ENCODE assay signal across 20 cellular contexts in the genomic region with DNA sequence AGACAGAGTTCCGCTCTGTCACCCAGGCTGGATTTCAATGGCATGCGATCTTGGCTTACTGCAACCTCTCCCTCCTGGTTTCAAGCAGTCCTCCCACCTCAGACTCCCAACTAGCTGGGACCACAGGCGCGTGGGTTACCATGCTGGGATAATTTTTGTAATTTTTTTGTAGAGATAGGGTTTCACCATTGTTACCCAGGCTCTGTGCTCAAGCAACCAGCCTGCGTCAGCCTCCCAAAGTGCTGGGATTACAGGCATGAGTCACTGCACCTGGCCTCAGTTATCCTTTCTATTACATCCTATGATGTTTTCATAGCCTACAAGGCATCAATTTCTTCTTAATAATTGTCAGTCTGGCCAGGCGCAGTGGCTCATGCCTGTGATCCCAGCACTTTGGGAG. TPM values are rescaled to one million over a fixed set of nuclear protein-coding genes. Genes with fewer than 3 reads are reported as not detected.
DNase-seq lines count a peak whose midpoint lies in the region; ATAC-seq, FAIRE-seq and TF ChIP-seq lines count a peak whose summit lies in the region.
"Had no signal": no experiment of that assay in that cellular context is flagged by ENCODE, and none has a peak within 500 bp of the region (broad histone marks: within the 10 kb centered on the region; RNA-seq: fewer than 3 reads in every experiment).

No MANE protein-coding gene starts in this region.

- no peak overlapping the region for H2AFZ ChIP-seq in IMR-90 (replicated peaks; ENCODE audit: low read length, poor library complexity)
- no peak overlapping the region for H2AFZ ChIP-seq in K562 (ENCODE audit: low read depth, low read length)
- H2AFZ ChIP-seq in neuronal stem cell (ENCODE audit: low read length), result no peak overlapping the region
- H2AFZ ChIP-seq: GM23248 had no signal

- BruUV-seq in IMR-90 (replicated peaks; lab: Mats Ljungman, UMichigan) (no TSS peak), K562 (replicated peaks; lab: Mats Ljungman, UMichigan) (no TSS peak)

- no peaks in the 10 kb centered on the region for H3K36me3 ChIP-seq in IMR-90 (ENCODE audit: control insufficient read depth, insufficient read depth, low read length)
- H3K36me3 ChIP-seq in K562 (ENCODE audit: control insufficient read depth, insufficient read depth, low read length), result no peaks in the 10 kb centered on the region
- H3K36me3 ChIP-seq in neuronal stem cell (replicated peaks in 1 of 2; ENCODE audit: control insufficient read depth in 2 of 2, insufficient read depth in 2 of 2, low read length in 2 of 2), result no peaks in the 10 kb centered on the region

- H2BK5ac ChIP-seq in IMR-90 (ENCODE audit: low read depth, low read length, poor library complexity, severe bottlenecking) (no peak overlapping the region), neuronal stem cell (ENCODE audit: low read length) (no peak overlapping the region)

- no peak overlapping the region for H3K9ac ChIP-seq in IMR-90 (ENCODE audit: low read depth, low read length)
- H3K9ac ChIP-seq in K562 (ENCODE audit: insufficient read depth in 1 of 2, low read depth in 2 of 2, low read length in 2 of 2), result no peak overlapping the region
- H3K9ac ChIP-seq in neuronal stem cell (ENCODE audit: low read depth, low read length, poor library complexity), result no peak overlapping the region
- H3K9ac ChIP-seq: GM23248 had no signal

- H2BK120ac ChIP-seq in IMR-90 (ENCODE audit: low read depth, low read length), result no peak overlapping the region
- H2BK120ac ChIP-seq in neuronal stem cell (ENCODE audit: low read depth, low read length), result no peak overlapping the region

- H2AK9ac ChIP-seq in IMR-90 (replicated peaks; ENCODE audit: low read depth, low read length, poor library complexity), result no peak overlapping the region

- H4K91ac ChIP-seq in IMR-90 (ENCODE audit: insufficient read depth, low read depth, low read length) (no peak overlapping the region), neuronal stem cell (ENCODE audit: low read depth, low read length, poor library complexity) (no peak overlapping the region)

- H3K27ac ChIP-seq in IMR-90 (ENCODE audit: insufficient read depth, low read length) (no peak overlapping the region), K562 (ENCODE audit: extremely low read depth, low read depth, low read length) (no peak overlapping the region), neuronal stem cell (replicated peaks; ENCODE audit: low read length) (no peak overlapping the region)
- H3K27ac ChIP-seq: A549, GM23248 had no signal

- H3K4me1 ChIP-seq in IMR-90 (ENCODE audit: control insufficient read depth, insufficient read depth, low read length), result no peaks in the 10 kb centered on the region
- H3K4me1 ChIP-seq in K562 (replicated peaks in 1 of 2; ENCODE audit: control insufficient read depth in 2 of 2, insufficient read depth in 2 of 2, low read length in 2 of 2), result peaks cover 0 to 20% of the 10 kb centered on the region in 2 experiments; a peak in 2 of 5 replicates
- H3K4me1 ChIP-seq in neuronal stem cell (ENCODE audit: control insufficient read depth in 2 of 2, insufficient read depth in 1 of 2, low read depth in 1 of 2, low read length in 2 of 2), result no peaks in the 10 kb centered on the region
- H3K4me1 ChIP-seq: A549, Caco-2 had no signal

- no peak overlapping the region for H3K14ac ChIP-seq in IMR-90 (replicated peaks; ENCODE audit: low read depth, low read length)
- H3K14ac ChIP-seq in neuronal stem cell (ENCODE audit: low read length), result no peak overlapping the region

- H3K9me1 ChIP-seq in IMR-90 (ENCODE audit: insufficient read depth, low read length) (no peaks in the 10 kb centered on the region), K562 (ENCODE audit: control insufficient read depth, insufficient read depth, low read length) (no peaks in the 10 kb centered on the region)

- ATAC-seq in IMR-90 (ENCODE audit: low read depth) (no peak), K562 (no peak), HG03039 (IDR thresholded peaks at IDR 0.05; ENCODE audit: unreplicated experiment) (no peak)
- ATAC-seq: A549 had no signal

- no peak overlapping the region for H4K5ac ChIP-seq in IMR-90 (ENCODE audit: low read depth, low read length)

- TF ChIP-seq RAD21 in IMR-90 (IDR thresholded peaks at IDR 0.05; ENCODE audit: low read length) (no peak), K562 (CRISPR knock-in tag; conservative IDR thresholded peaks at IDR 0.05 in 1 of 2, IDR thresholded peaks at IDR 0.05 in 1 of 2) (no peak)

- H3K79me1 ChIP-seq in IMR-90 (ENCODE audit: low read depth in 1 of 2, low read length in 2 of 2) (no peaks in the 10 kb centered on the region), neuronal stem cell (ENCODE audit: low read depth, low read length) (peaks cover 3% of the 10 kb centered on the region)

- intact Hi-C loops in IMR-90 (cut with micrococcal nuclease), result no loop called here
- intact Hi-C loops in K562 (cut with micrococcal nuclease), result no loop called here

- H4K8ac ChIP-seq in IMR-90 (ENCODE audit: low read depth in 2 of 2, low read length in 2 of 2) (no peak overlapping the region), neuronal stem cell (ENCODE audit: low read depth, low read length) (no peak overlapping the region)

- H3K56ac ChIP-seq in IMR-90 (ENCODE audit: extremely low read depth, insufficient read depth, low read length), result no peak overlapping the region

- no peaks in the 10 kb centered on the region for H3K27me3 ChIP-seq in IMR-90 (ENCODE audit: control insufficient read depth, insufficient read depth, low read length)
- peaks cover 37 to 51% of the 10 kb centered on the region in 2 experiments for H3K27me3 ChIP-seq in K562 (ENCODE audit: control insufficient read depth in 2 of 2, insufficient read depth in 2 of 2, low read length in 2 of 2)
- peaks cover 0 to 11% (median 0%) of the 10 kb centered on the region in 3 experiments for H3K27me3 ChIP-seq in neuronal stem cell (ENCODE audit: control insufficient read depth in 3 of 3, insufficient read depth in 3 of 3, low read depth in 1 of 3, low read length in 3 of 3)

- no peak for FAIRE-seq in K562 (lab: Jason Lieb, UNC)
- FAIRE-seq: A549, GM12892, HTR-8/SVneo had no signal

- H3K4me3 ChIP-seq in IMR-90 (ENCODE audit: insufficient read depth, low read depth, low read length) (no peak overlapping the region), K562 (no peak overlapping the region), neuronal stem cell (ENCODE audit: low read length in 2 of 2) (no peak overlapping the region)
- H3K4me3 ChIP-seq: A549, GM23248 had no signal

- POLR2A ChIA-PET in IMR-90 (lab: Charles Lee; ENCODE audit: unreplicated experiment) (no interaction called here), K562 (lab: Yijun Ruan, JAX) (interaction anchor here (0.6 to 1.9 kb wide), 4 partner anchors 17 to 884 kb away, joined by 3 to 6 read pairs (median 4); no protein-coding TSS in a partner anchor)

- H3K4ac ChIP-seq in IMR-90 (ENCODE audit: low read depth, low read length) (no peak overlapping the region), neuronal stem cell (ENCODE audit: low read length) (no peak overlapping the region)

- H4K20me1 ChIP-seq in IMR-90 (ENCODE audit: insufficient read depth, low read length) (no peaks in the 10 kb centered on the region), K562 (replicated peaks; ENCODE audit: control insufficient read depth, insufficient read depth, low read length) (peaks cover 9% of the 10 kb centered on the region)

- H2BK15ac ChIP-seq in IMR-90 (ENCODE audit: low read depth, low read length) (no peak overlapping the region), neuronal stem cell (ENCODE audit: low read length) (no peak overlapping the region)

- no peaks in the 10 kb centered on the region for H3K9me3 ChIP-seq in IMR-90 (ENCODE audit: control insufficient read depth, insufficient read depth, low read length)
- H3K9me3 ChIP-seq in K562 (replicated peaks; ENCODE audit: control insufficient read depth, insufficient read depth, low read depth, low read length), result no peaks in the 10 kb centered on the region
- no peaks in the 10 kb centered on the region for H3K9me3 ChIP-seq in neuronal stem cell (replicated peaks in 1 of 2; ENCODE audit: control insufficient read depth in 2 of 2, insufficient read depth in 1 of 2, low read depth in 1 of 2, low read length in 2 of 2)
- H3K9me3 ChIP-seq: A549, Caco-2 had no signal

- no peak overlapping the region for H2AK5ac ChIP-seq in IMR-90 (ENCODE audit: low read depth, low read length)
- no peak overlapping the region for H2AK5ac ChIP-seq in neuronal stem cell (ENCODE audit: low read depth, low read length)

- CTCF ChIA-PET in IMR-90 (lab: Yijun Ruan, JAX), result no interaction called here
- CTCF ChIA-PET in K562 (lab: Yijun Ruan, JAX; ENCODE audit: low intra/inter-chr PET ratio), result no interaction called here

- TF ChIP-seq CTCF in AG09319 (IDR thresholded peaks at IDR 0.05; ENCODE audit: low read depth, low read length), result no peak
- TF ChIP-seq CTCF in IMR-90 (conservative IDR thresholded peaks at IDR 0.05; ENCODE audit: low read depth, low read length), result no peak
- no peak for TF ChIP-seq CTCF in K562 (IDR thresholded peaks at IDR 0.05 in 2 of 3, conservative IDR thresholded peaks at IDR 0.05 in 1 of 3; ENCODE audit: insufficient read depth in 2 of 3, low read depth in 1 of 3, low read length in 3 of 3)

- DNase-seq in AG09319 (ENCODE audit: extremely low read depth, low read depth), result peak; percentile 3
- DNase-seq in IMR-90, result peak; percentile 25
- no peak for DNase-seq in K562 (ENCODE audit: extremely low read depth in 1 of 4, low spot score in 3 of 4)
- DNase-seq in iris pigment epithelial cell (ENCODE audit: low read depth), result peak; percentile 49
- DNase-seq in T-helper 2 cell, result no peak
- DNase-seq in neuronal stem cell (ENCODE audit: low spot score), result no peak
- no peak for DNase-seq in NCI-H2196 treated with DMSO at 0.1 percent for 48 hours (lab: John Stamatoyannopoulos, UW; ENCODE audit: unreplicated experiment)
- DNase-seq: Caco-2, DMS79, GDM1, GM23248, MM.1S, NCI-H2029, NCI-H524, SIG-M5 had no signal

- dilution Hi-C loops in IMR-90 (cut with HindIII; ENCODE audit: low sequenced_read_pairs, unreplicated experiment), result no loop called here

- in situ Hi-C loops in IMR-90 (cut with MboI; ENCODE audit: low sequenced_read_pairs), result no loop called here
- in situ Hi-C loops in K562 (cut with MboI), result no loop called here

- no peak overlapping the region for H3K18ac ChIP-seq in IMR-90 (ENCODE audit: low read depth, low read length)
- H3K18ac ChIP-seq in neuronal stem cell (ENCODE audit: low read length), result no peak overlapping the region

- no peak overlapping the region for H3K4me2 ChIP-seq in IMR-90 (ENCODE audit: low read depth, low read length)
- no peak overlapping the region for H3K4me2 ChIP-seq in K562 (ENCODE audit: insufficient read depth, low read length)
- no peak overlapping the region for H3K4me2 ChIP-seq in neuronal stem cell (ENCODE audit: insufficient read depth, low read length, poor library complexity, severe bottlenecking)
- H3K4me2 ChIP-seq: A549 had no signal

- WGBS in IMR-90 (ENCODE audit: extremely low coverage in 2 of 2, insufficient read length in 1 of 2), 2 experiments, result no CpG with 5 or more reads among the region's 6 CpGs
- 21% methylated on average over 6 of the region's 6 CpGs for WGBS in K562 (ENCODE audit: insufficient coverage, low coverage, missing lambda C conversion rate)
- no CpG with 5 or more reads among the region's 6 CpGs for WGBS in neuronal stem cell (ENCODE audit: extremely low coverage in 2 of 2, insufficient read length in 2 of 2, insufficient replicate concordance in 1 of 2), 2 donors

- TF ChIP-seq POLR2A in IMR-90 (IDR thresholded peaks at IDR 0.05; ENCODE audit: low read depth, low read length), result no peak
- no peak for TF ChIP-seq POLR2A in K562 (conservative IDR thresholded peaks at IDR 0.05)

- H3K23ac ChIP-seq in IMR-90 (ENCODE audit: low read depth, low read length) (no peak overlapping the region), neuronal stem cell (ENCODE audit: low read depth, low read length, poor library complexity) (no peak overlapping the region)

- H2BK20ac ChIP-seq in IMR-90 (ENCODE audit: low read depth, low read length), result no peak overlapping the region

- H2BK12ac ChIP-seq in neuronal stem cell (ENCODE audit: low read length), result no peak overlapping the region

- no peaks in the 10 kb centered on the region for H3K79me2 ChIP-seq in K562 (ENCODE audit: control insufficient read depth, insufficient read depth, low read length)

- TF ChIP-seq EP300 in K562 (IDR thresholded peaks at IDR 0.05; ENCODE audit: low read length), result no peak

RNA-seq across cellular contexts. Expression of a gene that starts 36.5 kb away (rescaled TPM):
- total RNA-seq in IMR-90 (2012; rRNA removed) (not detected in 2 replicates), K562 (2014; rRNA removed) (not detected in 2 replicates), K562 (2014; rRNA removed; fragmentation: Illumina TruSeq; extraction: Trizol) (not detected in 2 replicates), K562 (2015; rRNA removed; fragmentation: Illumina TruSeq; extraction: Trizol) (not detected in 2 replicates), K562 (2021) (not detected in 2 replicates)
- polyA plus RNA-seq in IMR-90 (2012; rRNA removed) (not detected in 2 replicates), K562 (2011; rRNA removed) (not detected in 2 replicates), K562 (2014; fragmentation: Illumina TruSeq; extraction: Trizol) (not detected in 2 replicates), K562 (2014; fragmentation: Nextera tagmentation; extraction: Ambion mirVana) (not detected), K562 (2014; rRNA removed) (0.04 TPM in 1 of 2 replicates, not detected in the other)
- polyA plus RNA-seq in IMR-90 (2012; cell fraction: cytosol; rRNA removed), result not detected in 2 replicates
- 0.05 and 0.06 TPM in 2 replicates for polyA plus RNA-seq in IMR-90 (2012; cell fraction: nucleus; rRNA removed; ENCODE audit: low replicate concordance)
- total RNA-seq in K562 (2011; cell fraction: chromatin; rRNA removed; ENCODE audit: low replicate concordance), result 0.16 and 0.28 TPM in 2 replicates
- 0.26 TPM in 1 of 2 replicates, not detected in the other for total RNA-seq in K562 (2011; cell fraction: nucleolus; rRNA removed)
- total RNA-seq in K562 (2011; cell fraction: nucleoplasm; rRNA removed), result not detected in 2 replicates
- polyA plus RNA-seq in K562 (2011; cell fraction: cytosol; rRNA removed), result 0.01 TPM in 2 replicates
- 0.03 and 0.11 TPM in 2 replicates for polyA plus RNA-seq in K562 (2011; cell fraction: nucleus; rRNA removed)
- 0.21 TPM in 1 of 2 replicates, not detected in the other for polyA plus RNA-seq in K562 (2012)
- polyA minus RNA-seq in K562 (2011; rRNA and poly(A)+ RNA removed), result not detected in 2 replicates
- not detected in 2 replicates for polyA minus RNA-seq in K562 (2011; cell fraction: cytosol; rRNA and poly(A)+ RNA removed)
- polyA minus RNA-seq in K562 (2011; cell fraction: nucleus; rRNA and poly(A)+ RNA removed), result not detected in 2 replicates
- not detected for polyA plus RNA-seq in neuronal stem cell (2013, experiment 1 of 2)
- polyA plus RNA-seq in neuronal stem cell (2013, experiment 2 of 2), result 0.01 TPM
- total RNA-seq: Caco-2, GM23248 had no signal
- polyA plus RNA-seq: GM23248 had no signal

RNA-seq across cellular contexts. Expression of a gene that starts 49.9 kb away (rescaled TPM):
- total RNA-seq in IMR-90 (2012; rRNA removed), result not detected in 2 replicates
- 0.03 and 0.06 TPM in 2 replicates for polyA plus RNA-seq in IMR-90 (2012; rRNA removed)
- polyA plus RNA-seq in IMR-90 (2012; cell fraction: cytosol; rRNA removed), result 0.10 TPM in 1 of 2 replicates, not detected in the other
- polyA plus RNA-seq in IMR-90 (2012; cell fraction: nucleus; rRNA removed; ENCODE audit: low replicate concordance), result 0.03 TPM in 2 replicates
- not detected in 2 replicates for total RNA-seq in K562 (2011; cell fraction: chromatin; rRNA removed; ENCODE audit: low replicate concordance)
- not detected in 2 replicates for total RNA-seq in K562 (2011; cell fraction: nucleolus; rRNA removed)
- not detected in 2 replicates for total RNA-seq in K562 (2011; cell fraction: nucleoplasm; rRNA removed)
- total RNA-seq in K562 (2014; rRNA removed), result not detected in 2 replicates
- not detected in 2 replicates for total RNA-seq in K562 (2014; rRNA removed; fragmentation: Illumina TruSeq; extraction: Trizol)
- not detected in 2 replicates for total RNA-seq in K562 (2015; rRNA removed; fragmentation: Illumina TruSeq; extraction: Trizol)
- not detected in 2 replicates for total RNA-seq in K562 (2021)
- polyA plus RNA-seq in K562 (2011; rRNA removed), result not detected in 2 replicates
- 0.07 TPM in 1 of 2 replicates, not detected in the other for polyA plus RNA-seq in K562 (2011; cell fraction: cytosol; rRNA removed)
- polyA plus RNA-seq in K562 (2011; cell fraction: nucleus; rRNA removed), result not detected in 2 replicates
- 0.03 and 0.14 TPM in 2 replicates for polyA plus RNA-seq in K562 (2012)
- not detected in 2 replicates for polyA plus RNA-seq in K562 (2014; fragmentation: Illumina TruSeq; extraction: Trizol)
- not detected for polyA plus RNA-seq in K562 (2014; fragmentation: Nextera tagmentation; extraction: Ambion mirVana)
- not detected in 2 replicates for polyA plus RNA-seq in K562 (2014; rRNA removed)
- not detected in 2 replicates for polyA minus RNA-seq in K562 (2011; rRNA and poly(A)+ RNA removed)
- polyA minus RNA-seq in K562 (2011; cell fraction: cytosol; rRNA and poly(A)+ RNA removed), result not detected in 2 replicates
- not detected in 2 replicates for polyA minus RNA-seq in K562 (2011; cell fraction: nucleus; rRNA and poly(A)+ RNA removed)
- polyA plus RNA-seq in neuronal stem cell (2013, experiment 1 of 2), result 0.18 TPM
- 0.24 TPM for polyA plus RNA-seq in neuronal stem cell (2013, experiment 2 of 2)
- total RNA-seq: GM23248, RPMI7951 had no signal
- polyA plus RNA-seq: A549, GM23248 had no signal

Comparison
In these comparisons a context has a peak if more than half of its experiments do, and no peak if none do; other contexts are left out.
1. DNase-seq: peak in AG09319 (single experiment), IMR-90 (single experiment) and iris pigment epithelial cell (single experiment); none in K562 (0 of 4), T-helper 2 cell (0 of 5), neuronal stem cell (single experiment) and NCI-H2196 treated with DMSO at 0.1 percent for 48 hours (single experiment).